Comparison of ENCODE assay signal across 30 cellular contexts in genomic region chr17:74461646-74462045, GRCh38. TPM values are rescaled to one million over a fixed set of nuclear protein-coding genes. Genes with fewer than 3 reads are reported as not detected.
"Had no signal": no experiment of that assay in that cellular context is flagged by ENCODE, and none has a peak within 500 bp of the region (broad histone marks: within the 10 kb centered on the region; RNA-seq: fewer than 3 reads in every experiment).

No MANE protein-coding gene starts in this region.

- ATAC-seq: activated CD4-positive, CD25-positive, alpha-beta regulatory T cell treated with anti-CD3 and anti-CD28 coated beads, Interleukin-2, amount 50 U/mL, for 24 hours; Panc1; SK-N-SH treated with all-trans-retinoic acid at 6 μM for 48 hours had no signal

- H3K27ac Mint-ChIP-seq: activated naive CD8-positive, alpha-beta T cell treated with anti-CD3 and anti-CD28 coated beads for 36 hours had no signal

- H3K36me3 Mint-ChIP-seq: activated naive CD8-positive, alpha-beta T cell treated with anti-CD3 and anti-CD28 coated beads for 36 hours had no signal

- H3K4me1 ChIP-seq: breast epithelium had no signal

- H3K27ac ChIP-seq: adrenal gland, breast epithelium, KMS-11, SJSA1 had no signal

- H3K27me3 ChIP-seq: adrenal gland had no signal

- H3K4me3 Mint-ChIP-seq: activated naive CD8-positive, alpha-beta T cell treated with anti-CD3 and anti-CD28 coated beads for 36 hours had no signal

- H3K27me3 Mint-ChIP-seq: activated naive CD8-positive, alpha-beta T cell treated with anti-CD3 and anti-CD28 coated beads for 36 hours had no signal

- H3K36me3 ChIP-seq: adrenal gland, breast epithelium, MG63, SJSA1 had no signal

- DNase-seq: activated CD4-positive, alpha-beta T cell treated with anti-CD3 and anti-CD28 coated beads for 4 hours; activated CD8-positive, alpha-beta memory T cell treated with anti-CD3 and anti-CD28 coated beads, Interleukin-2, amount 50 U/mL, for 4 hours; activated effector memory CD4-positive, alpha-beta T cell treated with Interleukin-2 at 50 U/mL for 16 hours; activated naive CD4-positive, alpha-beta T cell; activated naive CD8-positive, alpha-beta T cell treated with anti-CD3 and anti-CD28 coated beads for 36 hours; activated T-cell treated with anti-CD3 and anti-CD28 coated beads, Interleukin-2, amount 50 U/mL, for 1 hour; adrenal gland; anterior cingulate cortex; caudate nucleus; MG63; MV-4-11; NCI-H1092 treated with DMSO at 0.1 percent for 48 hours; NCI-H1417 treated with DMSO at 0.1 percent for 48 hours; NCI-H1694; NCI-H2029; NCI-H345; NCI-H510A; NCI-H526 treated with DMSO at 0.1 percent for 48 hours; NCI-H82; NK-92 treated with Interleukin-12 subunit alpha and Interleukin-12 subunit beta, amount 100 ng/mL, for 24 hours; OCI-M1; RPMI8226; SHP77; SW 1271 had no signal

- H3K9me3 Mint-ChIP-seq: activated naive CD8-positive, alpha-beta T cell treated with anti-CD3 and anti-CD28 coated beads for 36 hours had no signal

- H3K4me3 ChIP-seq: adrenal gland, breast epithelium, MG63, SJSA1 had no signal

- H3K9me3 ChIP-seq: adrenal gland, breast epithelium, MG63, SJSA1 had no signal

RNA-seq across cellular contexts. Expression of gene CD300A, which starts 4.8 kb away (rescaled TPM):
- total RNA-seq: SJSA1 had no signal
